ENCODE assay signal across 13 cellular contexts in genomic region chr12:78457951-78458350, GRCh38.
DNase-seq lines count a peak whose midpoint lies in the region; ATAC-seq, FAIRE-seq and TF ChIP-seq lines count a peak whose summit lies in the region.
"Had no signal": no experiment of that assay in that cellular context is flagged by ENCODE, and none has a peak within 500 bp of the region (broad histone marks: within the 10 kb centered on the region; RNA-seq: fewer than 3 reads in every experiment).

No MANE protein-coding gene starts in this region.

- H3K4me3 ChIP-seq in bronchial epithelial cell (ENCODE audit: low read depth, low read length) = no peak overlapping the region
- H3K4me3 ChIP-seq in CD4-positive, alpha-beta memory T cell (ENCODE audit: low read length in 2 of 2) = no peak overlapping the region
- H3K4me3 ChIP-seq in prostate gland = no peak overlapping the region
- H3K4me3 ChIP-seq: cardiac muscle cell, lung had no signal

- in situ Hi-C loops in GM13977 (cut with MboI; ENCODE audit: low pct_unique_long_range_greater_than_20kb, low sequenced_read_pairs, unreplicated experiment) = no loop called here

- no peaks in the 10 kb centered on the region for H3K36me3 Mint-ChIP-seq in CD4-positive, alpha-beta memory T cell
- H3K36me3 Mint-ChIP-seq in WTC11 = no peaks in the 10 kb centered on the region

- no peak for FAIRE-seq in bronchial epithelial cell (lab: Jason Lieb, UNC)

- CTCF ChIA-PET in CD4-positive, alpha-beta memory T cell (lab: Charles Lee; ENCODE audit: partially characterized antibody) = no interaction called here
- CTCF ChIA-PET in WTC11 (lab: Charles Lee) = interaction anchor here (1.0 to 1.8 kb wide), 2 partner anchors 13 to 104 kb away, joined by 3 to 6 read pairs; no protein-coding TSS in a partner anchor

- H3K27ac Mint-ChIP-seq in CD4-positive, alpha-beta memory T cell = no peak overlapping the region
- no peak overlapping the region for H3K27ac Mint-ChIP-seq in WTC11

- H3K36me3 ChIP-seq in bronchial epithelial cell (ENCODE audit: control insufficient read depth, insufficient read depth, low read length) = no peaks in the 10 kb centered on the region
- H3K36me3 ChIP-seq in CD4-positive, alpha-beta memory T cell (ENCODE audit: insufficient read depth, low read length) = no peaks in the 10 kb centered on the region
- no peaks in the 10 kb centered on the region for H3K36me3 ChIP-seq in prostate gland
- H3K36me3 ChIP-seq: cardiac muscle cell had no signal

- peak; percentile 6 for DNase-seq in GM13977 (ENCODE audit: low spot score)
- peak; percentile 45 for DNase-seq in bronchial epithelial cell (ENCODE audit: low read depth)
- no peak for DNase-seq in CD4-positive, alpha-beta memory T cell
- no peak for DNase-seq in prostate gland (ENCODE audit: low spot score)
- DNase-seq in NCI-H187 (lab: John Stamatoyannopoulos, UW) = no peak
- no peak for DNase-seq in WTC11 (ENCODE audit: low spot score)
- DNase-seq: DMS 273 treated with DMSO at 0.1 percent for 48 hours, T-helper 9 cell had no signal

- POLR2A ChIA-PET in CD4-positive, alpha-beta memory T cell (lab: Charles Lee; ENCODE audit: partially characterized antibody) = no interaction called here
- POLR2A ChIA-PET in WTC11 (lab: Charles Lee) = no interaction called here

- H3K4me1 Mint-ChIP-seq in CD4-positive, alpha-beta memory T cell = no peaks in the 10 kb centered on the region
- peaks cover 15% of the 10 kb centered on the region for H3K4me1 Mint-ChIP-seq in WTC11

- ATAC-seq in GM21576 (IDR thresholded peaks at IDR 0.05; ENCODE audit: unreplicated experiment) (peak; percentile 100), HG03432 (IDR thresholded peaks at IDR 0.05; ENCODE audit: unreplicated experiment) (peak; percentile 100), WTC11 (no peak)

- H3K4me1 ChIP-seq in CD4-positive, alpha-beta memory T cell (ENCODE audit: insufficient read depth, low read length) = no peaks in the 10 kb centered on the region
- H3K4me1 ChIP-seq in prostate gland (replicated peaks) = no peaks in the 10 kb centered on the region

- H3K9me3 ChIP-seq in CD4-positive, alpha-beta memory T cell (ENCODE audit: control insufficient read depth in 1 of 2, low read length in 2 of 2) = no peaks in the 10 kb centered on the region
- no peaks in the 10 kb centered on the region for H3K9me3 ChIP-seq in prostate gland

- peaks cover 3 to 18% (median 9%) of the 10 kb centered on the region in 8 donors for H3K9me3 Mint-ChIP-seq in CD4-positive, alpha-beta memory T cell
- peaks cover 9% of the 10 kb centered on the region for H3K9me3 Mint-ChIP-seq in WTC11

- 100% methylated on average over 1 of the region's 1 CpG for WGBS in prostate gland

- intact Hi-C loops in CD4-positive, alpha-beta memory T cell (cut with micrococcal nuclease) = no loop called here
- intact Hi-C loops in prostate gland (cut with DNase I) = no loop called here

- no peak overlapping the region for H3K4me3 Mint-ChIP-seq in CD4-positive, alpha-beta memory T cell
- no peak overlapping the region for H3K4me3 Mint-ChIP-seq in WTC11

- H3K27me3 Mint-ChIP-seq in CD4-positive, alpha-beta memory T cell = no peaks in the 10 kb centered on the region
- H3K27me3 Mint-ChIP-seq in WTC11 (ENCODE audit: low read depth) = no peaks in the 10 kb centered on the region

- H3K27me3 ChIP-seq in bronchial epithelial cell (ENCODE audit: control insufficient read depth, insufficient read depth, low read length) = no peaks in the 10 kb centered on the region
- no peaks in the 10 kb centered on the region for H3K27me3 ChIP-seq in CD4-positive, alpha-beta memory T cell (ENCODE audit: insufficient read depth, low read length)
- no peaks in the 10 kb centered on the region for H3K27me3 ChIP-seq in prostate gland (replicated peaks; ENCODE audit: insufficient read depth)
- H3K27me3 ChIP-seq: cardiac muscle cell had no signal

- no peak for TF ChIP-seq CTCF in GM13977 (IDR thresholded peaks at IDR 0.05; ENCODE audit: extremely low read depth, insufficient read depth, missing control alignments)
- TF ChIP-seq CTCF in bronchial epithelial cell (IDR thresholded peaks at IDR 0.05; ENCODE audit: insufficient read depth, low read length, severe bottlenecking) = no peak
- TF ChIP-seq CTCF in prostate gland (IDR thresholded peaks at IDR 0.05) = no peak
- TF ChIP-seq CTCF in WTC11 (IDR thresholded peaks at IDR 0.05) = no peak

- no peak for TF ChIP-seq POLR2A in prostate gland (IDR thresholded peaks at IDR 0.05)

- no peak overlapping the region for H3K27ac ChIP-seq in CD4-positive, alpha-beta memory T cell (ENCODE audit: low read depth, low read length)
- no peak overlapping the region for H3K27ac ChIP-seq in prostate gland
- H3K27ac ChIP-seq: cardiac muscle cell, KMS-11 had no signal

TF ChIP-seq in WTC11, 78 proteins besides CTCF, POLR2A, EP300 and RAD21 (continues in another document):
- TF ChIP-seq TEAD4 (CRISPR knock-in tag; IDR thresholded peaks at IDR 0.05) (no peak), ZNF532 (CRISPR knock-in tag; IDR thresholded peaks at IDR 0.05; ENCODE audit: borderline replicate concordance) (no peak), CREB1 (CRISPR knock-in tag; IDR thresholded peaks at IDR 0.05) (no peak), AR (CRISPR knock-in tag; IDR thresholded peaks at IDR 0.05) (no peak), E2F4 (CRISPR knock-in tag; IDR thresholded peaks at IDR 0.05; ENCODE audit: borderline replicate concordance, low read depth) (no peak)

Comparison
In these comparisons a context has a peak if more than half of its experiments do, and no peak if none do; other contexts are left out.
1. DNase-seq: peak in GM13977 (single experiment) and bronchial epithelial cell (single experiment); none in CD4-positive, alpha-beta memory T cell (0 of 5), prostate gland (single experiment), NCI-H187 (0 of 2) and WTC11 (single experiment).